In the genomic region with DNA sequence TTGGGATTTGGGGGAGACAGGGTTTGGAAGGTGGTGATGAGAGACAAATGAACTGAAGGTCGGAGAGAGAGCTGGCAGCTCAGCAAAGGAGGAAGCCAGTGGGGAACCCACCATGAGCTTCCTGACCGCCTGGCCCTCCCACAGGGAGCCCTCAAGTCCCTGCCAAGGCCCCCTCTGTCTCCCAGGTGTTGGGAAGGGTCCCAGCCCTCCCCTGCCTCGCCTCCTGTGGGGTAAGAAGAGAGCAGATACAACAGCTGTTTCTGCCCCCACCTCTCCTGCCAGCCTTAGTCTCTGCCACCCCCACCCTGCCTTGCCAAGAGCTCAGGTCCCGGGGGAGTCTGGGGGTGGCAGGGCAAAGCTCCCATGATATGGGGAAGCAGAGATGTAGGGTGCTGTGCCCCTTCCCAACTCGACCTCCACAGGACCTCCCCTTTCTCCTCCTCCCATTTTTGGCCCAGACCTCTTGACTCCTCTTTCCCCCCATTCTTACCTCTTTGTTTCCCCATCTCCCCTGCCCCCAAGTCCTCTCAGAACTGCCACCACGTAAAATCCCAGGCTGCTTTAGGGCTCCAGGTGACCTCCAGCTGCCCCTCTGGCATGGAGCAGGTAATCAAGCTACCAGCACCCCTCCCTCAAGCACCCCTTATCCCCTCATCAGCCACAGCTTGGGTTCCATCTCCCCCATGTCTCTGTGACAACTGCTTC, we compare ENCODE assay signal across 1 cellular context.
TF ChIP-seq lines count a peak whose summit lies in the region.

No MANE protein-coding gene starts in this region.

TF ChIP-seq in H1, 55 proteins besides CTCF, POLR2A, EP300 and RAD21:
- no peak for TF ChIP-seq EGR1 (IDR thresholded peaks at IDR 0.05; ENCODE audit: borderline replicate concordance, low read depth, low read length)
- TF ChIP-seq SP4 (IDR thresholded peaks at IDR 0.05; ENCODE audit: low read length): no peak
- no peak for TF ChIP-seq SIN3A (conservative IDR thresholded peaks at IDR 0.05 in 1 of 2, IDR thresholded peaks at IDR 0.05 in 1 of 2; ENCODE audit: low read depth in 1 of 2, low read length in 2 of 2)
- no peak for TF ChIP-seq TCF12 (IDR thresholded peaks at IDR 0.05; ENCODE audit: low read depth, low read length)
- TF ChIP-seq FOSL1 (IDR thresholded peaks at IDR 0.05; ENCODE audit: insufficient read depth, low read depth, low read length): no peak
- TF ChIP-seq BCL11A (IDR thresholded peaks at IDR 0.05; ENCODE audit: low read depth in 2 of 2, low read length in 2 of 2): no peak
- TF ChIP-seq MAFK (IDR thresholded peaks at IDR 0.05; ENCODE audit: low read depth, low read length): no peak
- TF ChIP-seq CBX8 (IDR thresholded peaks at IDR 0.05; ENCODE audit: borderline replicate concordance, low read depth, low read length): no peak
- TF ChIP-seq, protein P1, sequence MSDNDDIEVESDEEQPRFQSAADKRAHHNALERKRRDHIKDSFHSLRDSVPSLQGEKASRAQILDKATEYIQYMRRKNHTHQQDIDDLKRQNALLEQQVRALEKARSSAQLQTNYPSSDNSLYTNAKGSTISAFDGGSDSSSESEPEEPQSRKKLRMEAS (IDR thresholded peaks at IDR 0.05): no peak
- TF ChIP-seq, protein P2, sequence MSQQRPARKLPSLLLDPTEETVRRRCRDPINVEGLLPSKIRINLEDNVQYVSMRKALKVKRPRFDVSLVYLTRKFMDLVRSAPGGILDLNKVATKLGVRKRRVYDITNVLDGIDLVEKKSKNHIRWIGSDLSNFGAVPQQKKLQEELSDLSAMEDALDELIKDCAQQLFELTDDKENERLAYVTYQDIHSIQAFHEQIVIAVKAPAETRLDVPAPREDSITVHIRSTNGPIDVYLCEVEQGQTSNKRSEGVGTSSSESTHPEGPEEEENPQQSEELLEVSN (IDR thresholded peaks at IDR 0.05): no peak
